In the genomic region with DNA sequence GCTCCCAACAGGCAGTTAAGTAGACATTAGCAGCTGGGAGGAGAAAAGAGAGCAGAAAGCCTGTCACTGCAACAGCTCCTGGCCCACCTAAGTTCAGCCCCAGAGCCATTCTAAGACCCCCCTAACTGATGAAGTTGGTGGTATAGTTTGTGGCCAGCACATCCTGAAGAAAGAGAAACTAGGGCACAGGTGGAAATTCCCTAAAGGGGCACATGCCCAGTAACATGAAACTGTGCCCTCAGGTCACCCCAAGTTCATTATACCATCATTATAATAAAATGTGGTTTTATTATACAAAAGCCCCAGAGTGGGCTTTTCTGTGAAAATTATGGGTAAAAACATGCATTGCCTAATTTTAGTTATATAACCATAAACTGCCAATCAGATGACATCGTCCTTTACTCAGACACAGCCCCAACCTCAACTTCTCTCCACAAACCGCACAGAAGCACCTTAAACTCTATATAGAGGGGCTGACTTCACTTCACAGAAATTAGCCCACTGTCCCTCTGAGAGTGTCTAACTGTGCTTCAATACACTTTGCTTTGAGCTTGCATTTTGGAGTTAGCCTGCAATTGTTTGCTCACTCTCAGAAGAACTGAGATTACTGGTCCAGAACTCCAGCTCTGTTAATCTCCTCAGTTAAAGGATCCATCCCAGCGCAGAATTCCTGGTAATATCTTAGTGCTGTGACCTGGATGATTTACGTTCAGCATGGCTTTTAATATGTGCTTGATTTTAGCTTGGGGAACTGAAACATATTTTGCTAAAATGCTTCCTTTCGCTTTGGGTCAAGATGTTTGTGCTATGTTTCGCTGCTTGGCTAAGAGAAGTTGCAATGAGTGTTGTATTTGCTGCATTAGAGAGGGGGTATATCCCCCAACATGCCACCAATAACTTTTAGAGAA, we compare ENCODE assay signal across 10 cellular contexts. TPM values are rescaled to one million over a fixed set of nuclear protein-coding genes. Genes with fewer than 3 reads are reported as not detected.
A peak's percentile ranks its signal among the peaks of the same experiment; 100 is the strongest.
DNase-seq lines count a peak whose midpoint lies in the region; ATAC-seq and TF ChIP-seq lines count a peak whose summit lies in the region.
"Had no signal": no experiment of that assay in that cellular context is flagged by ENCODE, and none has a peak within 500 bp of the region (broad histone marks: within the 10 kb centered on the region; RNA-seq: fewer than 3 reads in every experiment).

No MANE protein-coding gene starts in this region.

- peak overlapping the region; percentile 94 for H3K4me3 Mint-ChIP-seq in activated CD4-positive, alpha-beta T cell treated with anti-CD3 and anti-CD28 coated beads, Interleukin-2, amount 10 ng/mL, durations not matched to agents 24 days and 14 days
- H3K4me3 Mint-ChIP-seq in activated naive CD8-positive, alpha-beta T cell, result peak overlapping the region; percentile 97

- peak; percentile 53 for ATAC-seq in HG03520 (IDR thresholded peaks at IDR 0.05; ENCODE audit: unreplicated experiment)
- ATAC-seq: gastroesophageal sphincter, HCT116 had no signal

- peak; percentile 76 for DNase-seq in activated CD4-positive, alpha-beta T cell treated with anti-CD3 and anti-CD28 coated beads, Interleukin-2, amount 10 ng/mL, durations not matched to agents 24 days and 14 days
- no peak for DNase-seq in activated CD4-positive, alpha-beta T cell treated with anti-CD3 and anti-CD28 coated beads, Interleukin-2, amount 50 U/mL, for 1 hour
- peak in 4 of 6 experiments; percentile 7 to 27 (median 22) for DNase-seq in stimulated activated naive CD4-positive, alpha-beta T cell (lab: John Stamatoyannopoulos, UW)
- DNase-seq in COLO668 (lab: John Stamatoyannopoulos, UW; ENCODE audit: unreplicated experiment) (no peak), GF-D8 (lab: John Stamatoyannopoulos, UW) (no peak), A673 (ENCODE audit: low spot score) (no peak)

- no peaks in the 10 kb centered on the region for H3K36me3 ChIP-seq in A673 (ENCODE audit: insufficient read depth, low read length, poor library complexity, severe bottlenecking)
- H3K36me3 ChIP-seq: gastroesophageal sphincter had no signal

- H3K36me3 Mint-ChIP-seq in activated CD4-positive, alpha-beta T cell treated with anti-CD3 and anti-CD28 coated beads, Interleukin-2, amount 10 ng/mL, durations not matched to agents 24 days and 14 days (ENCODE audit: low read depth), result peaks cover 6% of the 10 kb centered on the region
- H3K36me3 Mint-ChIP-seq in activated naive CD8-positive, alpha-beta T cell, result no peaks in the 10 kb centered on the region

- no peaks in the 10 kb centered on the region for H3K9me3 ChIP-seq in A673 (ENCODE audit: low read depth, low read length, poor library complexity, severe bottlenecking)
- H3K9me3 ChIP-seq: gastroesophageal sphincter had no signal

- BruUV-seq in A673 (replicated peaks; lab: Mats Ljungman, UMichigan), result no TSS peak

- H3K4me3 ChIP-seq in A673 (ENCODE audit: low read depth, low read length, poor library complexity, severe bottlenecking), result no peak overlapping the region
- H3K4me3 ChIP-seq: gastroesophageal sphincter had no signal

- no peak overlapping the region for H3K27ac ChIP-seq in A673 (ENCODE audit: low read depth, low read length, poor library complexity, severe bottlenecking)

- no peaks in the 10 kb centered on the region for H3K4me1 ChIP-seq in A673 (ENCODE audit: insufficient read depth, low read length, poor library complexity, severe bottlenecking)

- intact Hi-C loops in activated CD4-positive, alpha-beta T cell treated with anti-CD3 and anti-CD28 coated beads, Interleukin-2, amount 10 ng/mL, durations not matched to agents 24 days and 14 days (cut with micrococcal nuclease), result loop anchor here (10.0 kb wide), 1 partner anchor 322 kb away; a partner anchor contains a TSS
- intact Hi-C loops in A673 (cut with micrococcal nuclease; ENCODE audit: unreplicated experiment), result no loop called here

- CTCF ChIA-PET in A673 (lab: Charles Lee), result no interaction called here

- TF ChIP-seq CTCF in A673 (conservative IDR thresholded peaks at IDR 0.05; ENCODE audit: low read depth, low read length), result no peak

- no peaks in the 10 kb centered on the region for H3K9me3 Mint-ChIP-seq in activated CD4-positive, alpha-beta T cell treated with anti-CD3 and anti-CD28 coated beads, Interleukin-2, amount 10 ng/mL, durations not matched to agents 24 days and 14 days
- no peaks in the 10 kb centered on the region for H3K9me3 Mint-ChIP-seq in activated naive CD8-positive, alpha-beta T cell (ENCODE audit: low read depth)

- peak overlapping the region; percentile 95 for H3K27ac Mint-ChIP-seq in activated CD4-positive, alpha-beta T cell treated with anti-CD3 and anti-CD28 coated beads, Interleukin-2, amount 10 ng/mL, durations not matched to agents 24 days and 14 days
- H3K27ac Mint-ChIP-seq in activated naive CD8-positive, alpha-beta T cell, result peak overlapping the region; percentile 97

- H3K27me3 ChIP-seq in A673 (replicated peaks; ENCODE audit: insufficient read depth, low read depth, low read length, poor library complexity), result no peaks in the 10 kb centered on the region
- H3K27me3 ChIP-seq: gastroesophageal sphincter had no signal

- no peaks in the 10 kb centered on the region for H3K27me3 Mint-ChIP-seq in activated CD4-positive, alpha-beta T cell treated with anti-CD3 and anti-CD28 coated beads, Interleukin-2, amount 10 ng/mL, durations not matched to agents 24 days and 14 days
- H3K27me3 Mint-ChIP-seq in activated naive CD8-positive, alpha-beta T cell, result no peaks in the 10 kb centered on the region

- peaks cover 76% of the 10 kb centered on the region for H3K4me1 Mint-ChIP-seq in activated CD4-positive, alpha-beta T cell treated with anti-CD3 and anti-CD28 coated beads, Interleukin-2, amount 10 ng/mL, durations not matched to agents 24 days and 14 days
- H3K4me1 Mint-ChIP-seq in activated naive CD8-positive, alpha-beta T cell (ENCODE audit: low read depth), result peaks cover 97% of the 10 kb centered on the region

- POLR2A ChIA-PET in A673 (lab: Charles Lee; ENCODE audit: low non-redundant PET), result no interaction called here

RNA-seq across cellular contexts. Expression of a gene that starts 1.8 kb away (rescaled TPM):
- 42.2 and 44.8 TPM in 2 replicates for total RNA-seq in activated CD4-positive, alpha-beta T cell treated with anti-CD3 and anti-CD28 coated beads, Interleukin-2, amount 10 ng/mL, durations not matched to agents 24 days and 14 days
- 0.59 TPM in 1 of 2 replicates, not detected in the other for total RNA-seq in A673 (2021)

RNA-seq across cellular contexts. Expression of a gene that starts 39.2 kb away (rescaled TPM):
- 0.17 TPM in 1 of 2 replicates, not detected in the other for total RNA-seq in activated CD4-positive, alpha-beta T cell treated with anti-CD3 and anti-CD28 coated beads, Interleukin-2, amount 10 ng/mL, durations not matched to agents 24 days and 14 days
- total RNA-seq in A673 (2021), result 1.6 and 4.2 TPM in 2 replicates

Comparison
In these comparisons a context has a peak if more than half of its experiments do, and no peak if none do; other contexts are left out.
1. DNase-seq: peak in activated CD4-positive, alpha-beta T cell treated with anti-CD3 and anti-CD28 coated beads, Interleukin-2, amount 10 ng/mL, durations not matched to agents 24 days and 14 days (single experiment) and stimulated activated naive CD4-positive, alpha-beta T cell (4 of 6); none in activated CD4-positive, alpha-beta T cell treated with anti-CD3 and anti-CD28 coated beads, Interleukin-2, amount 50 U/mL, for 1 hour (single experiment), COLO668 (single experiment), GF-D8 (single experiment) and A673 (single experiment).
2. RNA of a gene that starts 1.8 kb away (total RNA-seq): 42.2 to 44.8 TPM in activated CD4-positive, alpha-beta T cell treated with anti-CD3 and anti-CD28 coated beads, Interleukin-2, amount 10 ng/mL, durations not matched to agents 24 days and 14 days; 0.59 TPM in A673; every median in the first group is over 10 times any median in the second.